In genomic region chr17:16666907-16667636, GRCh38 we compare ENCODE assay signal across 8 cellular contexts. TPM values are rescaled to one million over a fixed set of nuclear protein-coding genes. Genes with fewer than 3 reads are reported as not detected.
DNase-seq lines count a peak whose midpoint lies in the region; ATAC-seq and TF ChIP-seq lines count a peak whose summit lies in the region.
"Not testable (repeated sequence)": the region's sequence is repeated elsewhere in the genome, so short reads cannot be mapped to it uniquely, and the experiment has no call there.

No MANE protein-coding gene starts in this region.

- peak overlapping the region; percentile 28 for H3K4me3 Mint-ChIP-seq in activated CD8-positive, alpha-beta T cell treated with anti-CD3 and anti-CD28 coated beads, Interleukin-2, amount 10 ng/mL, durations not matched to agents 7 days and 5 days
- H3K4me3 Mint-ChIP-seq in osteocyte (ENCODE audit: unreplicated experiment), result peak overlapping the region; percentile 66

- H3K4me1 ChIP-seq in foreskin keratinocyte, result peaks cover 11% of the 10 kb centered on the region

- H3K4me1 Mint-ChIP-seq in activated CD8-positive, alpha-beta T cell treated with anti-CD3 and anti-CD28 coated beads, Interleukin-2, amount 10 ng/mL, durations not matched to agents 7 days and 5 days (ENCODE audit: low read depth); osteocyte (ENCODE audit: unreplicated experiment): not testable (repeated sequence)

- H3K27ac Mint-ChIP-seq in activated CD8-positive, alpha-beta T cell treated with anti-CD3 and anti-CD28 coated beads, Interleukin-2, amount 10 ng/mL, durations not matched to agents 7 days and 5 days; osteocyte (ENCODE audit: unreplicated experiment): not testable (repeated sequence)

- H3K27me3 Mint-ChIP-seq in activated CD8-positive, alpha-beta T cell treated with anti-CD3 and anti-CD28 coated beads, Interleukin-2, amount 10 ng/mL, durations not matched to agents 7 days and 5 days (ENCODE audit: low read depth), result peaks cover 32% of the 10 kb centered on the region
- peaks cover 52% of the 10 kb centered on the region for H3K27me3 Mint-ChIP-seq in osteocyte (ENCODE audit: unreplicated experiment)

- H3K27ac ChIP-seq in caudate nucleus (ENCODE audit: low read depth, low read length), result peak overlapping the region; percentile 36
- not testable (repeated sequence) for H3K27ac ChIP-seq in foreskin keratinocyte; substantia nigra (ENCODE audit: low read depth, low read length, poor library complexity, severe bottlenecking)

- not testable (repeated sequence) for H3K36me3 ChIP-seq in kidney epithelial cell (ENCODE audit: control insufficient read depth, insufficient read depth, low read length)

- TF ChIP-seq POLR2A in NB4 (IDR thresholded peaks at IDR 0.05; ENCODE audit: extremely low read depth, insufficient read length), result not testable (repeated sequence)

- POLR2A ChIA-PET in activated CD8-positive, alpha-beta T cell treated with anti-CD3 and anti-CD28 coated beads, Interleukin-2, amount 10 ng/mL, durations not matched to agents 7 days and 5 days (lab: Charles Lee), result not testable (repeated sequence)

- not testable (repeated sequence) for TF ChIP-seq CTCF in NB4 (IDR thresholded peaks at IDR 0.05; ENCODE audit: low read depth, low read length); foreskin keratinocyte (conservative IDR thresholded peaks at IDR 0.05); kidney epithelial cell (IDR thresholded peaks at IDR 0.05; ENCODE audit: insufficient read depth, low read length, poor library complexity, severe bottlenecking); osteocyte (IDR thresholded peaks at IDR 0.05)

- CTCF ChIA-PET in activated CD8-positive, alpha-beta T cell treated with anti-CD3 and anti-CD28 coated beads, Interleukin-2, amount 10 ng/mL, durations not matched to agents 7 days and 5 days (lab: Charles Lee), result interaction anchor here (0.6 kb wide), 1 partner anchor 232 kb away, joined by 4 read pairs; no protein-coding TSS in a partner anchor

- H3K9me3 Mint-ChIP-seq in activated CD8-positive, alpha-beta T cell treated with anti-CD3 and anti-CD28 coated beads, Interleukin-2, amount 10 ng/mL, durations not matched to agents 7 days and 5 days (ENCODE audit: insufficient read depth); osteocyte (ENCODE audit: unreplicated experiment): not testable (repeated sequence)

- H3K27me3 ChIP-seq in foreskin keratinocyte, result peaks cover 24% of the 10 kb centered on the region
- H3K27me3 ChIP-seq in kidney epithelial cell (ENCODE audit: control insufficient read depth, insufficient read depth, low read length), result not testable (repeated sequence)

- DNase-seq in C1 segment of cervical spinal cord (lab: John Stamatoyannopoulos, UW), result peak in 11 of 14 donors; percentile 5 to 62 (median 36)
- DNase-seq in NB4 (ENCODE audit: low read depth), result peak; percentile 39
- DNase-seq in activated CD8-positive, alpha-beta T cell treated with anti-CD3 and anti-CD28 coated beads, Interleukin-2, amount 10 ng/mL, durations not matched to agents 7 days and 5 days; foreskin keratinocyte; kidney epithelial cell (ENCODE audit: low read depth); osteocyte (ENCODE audit: extremely low spot score, unreplicated experiment): not testable (repeated sequence)
- DNase-seq in caudate nucleus (lab: John Stamatoyannopoulos, UW), result peak in 38 of 61 donors; percentile 7 to 71 (median 37)
- peak in 35 of 49 donors; percentile 8 to 73 (median 37) for DNase-seq in substantia nigra (lab: John Stamatoyannopoulos, UW)

- H3K4me3 ChIP-seq in NB4 (ENCODE audit: low read depth, low read length), result peak overlapping the region; percentile 6
- peak overlapping the region; percentile 31 for H3K4me3 ChIP-seq in kidney epithelial cell (ENCODE audit: low read depth, low read length)

- ATAC-seq in activated CD8-positive, alpha-beta T cell treated with anti-CD3 and anti-CD28 coated beads, Interleukin-2, amount 10 ng/mL, durations not matched to agents 7 days and 5 days, result not testable (repeated sequence)
- peak; percentile 38 for ATAC-seq in foreskin keratinocyte

- H3K36me3 Mint-ChIP-seq in activated CD8-positive, alpha-beta T cell treated with anti-CD3 and anti-CD28 coated beads, Interleukin-2, amount 10 ng/mL, durations not matched to agents 7 days and 5 days (ENCODE audit: low read depth); osteocyte (ENCODE audit: unreplicated experiment): not testable (repeated sequence)

RNA-seq across cellular contexts. Expression of gene ZNF624, which starts 13.4 kb away (rescaled TPM):
- 1 to 10 TPM; 4.1 to 4.5 TPM for total RNA-seq in activated CD8-positive, alpha-beta T cell treated with anti-CD3 and anti-CD28 coated beads, Interleukin-2, amount 10 ng/mL, durations not matched to agents 7 days and 5 days
- total RNA-seq in foreskin keratinocyte (4.0 and 4.3 TPM in 2 replicates), kidney epithelial cell (8.7 and 11.0 TPM in 2 replicates), osteocyte (8.1 and 11.7 TPM in 2 replicates)
- polyA plus RNA-seq in foreskin keratinocyte, result 0.64 and 0.75 TPM in 2 replicates

RNA-seq across cellular contexts. Expression of gene CCDC144A, which starts 23.0 kb away (rescaled TPM):
- under 1 TPM; 0.47 to 0.97 TPM for total RNA-seq in activated CD8-positive, alpha-beta T cell treated with anti-CD3 and anti-CD28 coated beads, Interleukin-2, amount 10 ng/mL, durations not matched to agents 7 days and 5 days
- total RNA-seq in foreskin keratinocyte (0.17 and 2.4 TPM in 2 replicates), kidney epithelial cell (under 0.01 and 0.29 TPM in 2 replicates), osteocyte (0.05 and 0.16 TPM in 2 replicates)
- polyA plus RNA-seq in foreskin keratinocyte, result 0.02 and 0.04 TPM in 2 replicates
